In genomic region chr5:149383399-149383798, GRCh38 we compare ENCODE assay signal across 1 cellular context.
TF ChIP-seq lines count a peak whose summit lies in the region.

No MANE protein-coding gene starts in this region.

TF ChIP-seq in SK-N-SH, 30 proteins besides CTCF, POLR2A, EP300 and RAD21:
- TF ChIP-seq, protein P1, sequence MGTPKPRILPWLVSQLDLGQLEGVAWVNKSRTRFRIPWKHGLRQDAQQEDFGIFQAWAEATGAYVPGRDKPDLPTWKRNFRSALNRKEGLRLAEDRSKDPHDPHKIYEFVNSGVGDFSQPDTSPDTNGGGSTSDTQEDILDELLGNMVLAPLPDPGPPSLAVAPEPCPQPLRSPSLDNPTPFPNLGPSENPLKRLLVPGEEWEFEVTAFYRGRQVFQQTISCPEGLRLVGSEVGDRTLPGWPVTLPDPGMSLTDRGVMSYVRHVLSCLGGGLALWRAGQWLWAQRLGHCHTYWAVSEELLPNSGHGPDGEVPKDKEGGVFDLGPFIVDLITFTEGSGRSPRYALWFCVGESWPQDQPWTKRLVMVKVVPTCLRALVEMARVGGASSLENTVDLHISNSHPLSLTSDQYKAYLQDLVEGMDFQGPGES (IDR thresholded peaks at IDR 0.05; ENCODE audit: low read depth, low read length) = no peak
- TF ChIP-seq, protein P2, sequence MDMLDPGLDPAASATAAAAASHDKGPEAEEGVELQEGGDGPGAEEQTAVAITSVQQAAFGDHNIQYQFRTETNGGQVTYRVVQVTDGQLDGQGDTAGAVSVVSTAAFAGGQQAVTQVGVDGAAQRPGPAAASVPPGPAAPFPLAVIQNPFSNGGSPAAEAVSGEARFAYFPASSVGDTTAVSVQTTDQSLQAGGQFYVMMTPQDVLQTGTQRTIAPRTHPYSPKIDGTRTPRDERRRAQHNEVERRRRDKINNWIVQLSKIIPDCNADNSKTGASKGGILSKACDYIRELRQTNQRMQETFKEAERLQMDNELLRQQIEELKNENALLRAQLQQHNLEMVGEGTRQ (IDR thresholded peaks at IDR 0.05; ENCODE audit: borderline replicate concordance, low read depth, low read length) = no peak
- TF ChIP-seq REST (IDR thresholded peaks at IDR 0.05; ENCODE audit: low read depth, low read length) (no peak), MXI1 (IDR thresholded peaks at IDR 0.05; ENCODE audit: low read depth, low read length) (no peak), RFX5 (IDR thresholded peaks at IDR 0.05; ENCODE audit: low read length) (no peak), TCF12 (IDR thresholded peaks at IDR 0.05) (no peak), USF1 (IDR thresholded peaks at IDR 0.05; ENCODE audit: borderline replicate concordance, low read depth) (no peak)
- TF ChIP-seq, protein P3, sequence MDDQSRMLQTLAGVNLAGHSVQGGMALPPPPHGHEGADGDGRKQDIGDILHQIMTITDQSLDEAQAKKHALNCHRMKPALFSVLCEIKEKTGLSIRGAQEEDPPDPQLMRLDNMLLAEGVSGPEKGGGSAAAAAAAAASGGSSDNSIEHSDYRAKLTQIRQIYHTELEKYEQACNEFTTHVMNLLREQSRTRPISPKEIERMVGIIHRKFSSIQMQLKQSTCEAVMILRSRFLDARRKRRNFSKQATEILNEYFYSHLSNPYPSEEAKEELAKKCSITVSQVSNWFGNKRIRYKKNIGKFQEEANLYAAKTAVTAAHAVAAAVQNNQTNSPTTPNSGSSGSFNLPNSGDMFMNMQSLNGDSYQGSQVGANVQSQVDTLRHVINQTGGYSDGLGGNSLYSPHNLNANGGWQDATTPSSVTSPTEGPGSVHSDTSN (IDR thresholded peaks at IDR 0.05) = no peak
